17 cellular contexts compared by ENCODE assay signal in genomic region chr3:195839260-195840010, GRCh38. TPM values are rescaled to one million over a fixed set of nuclear protein-coding genes. Genes with fewer than 3 reads are reported as not detected.
A peak's percentile ranks its signal among the peaks of the same experiment; 100 is the strongest.
DNase-seq lines count a peak whose midpoint lies in the region; ATAC-seq, FAIRE-seq and TF ChIP-seq lines count a peak whose summit lies in the region.
"Had no signal": no experiment of that assay in that cellular context is flagged by ENCODE, and none has a peak within 500 bp of the region (broad histone marks: within the 10 kb centered on the region; RNA-seq: fewer than 3 reads in every experiment).

No MANE protein-coding gene starts in this region.

- in situ Hi-C loops in K562 (cut with MboI): no loop called here

- no peak for TF ChIP-seq POLR2A in K562 (conservative IDR thresholded peaks at IDR 0.05)

- H3K4me3 ChIP-seq in GM23338 (no peak overlapping the region), K562 (no peak overlapping the region), parathyroid adenoma (ENCODE audit: low read depth, low read length) (no peak overlapping the region)

- H4K20me1 ChIP-seq in GM23338 (replicated peaks; ENCODE audit: insufficient read depth): no peaks in the 10 kb centered on the region
- no peaks in the 10 kb centered on the region for H4K20me1 ChIP-seq in K562 (replicated peaks; ENCODE audit: control insufficient read depth, insufficient read depth, low read length)

- H3K79me2 ChIP-seq in GM23338 (replicated peaks; ENCODE audit: insufficient read depth) (no peaks in the 10 kb centered on the region), K562 (ENCODE audit: control insufficient read depth, insufficient read depth, low read length) (no peaks in the 10 kb centered on the region), parathyroid adenoma (no peaks in the 10 kb centered on the region)

- H3K27me3 Mint-ChIP-seq in GM23338 (ENCODE audit: insufficient read depth, low read depth, poor library complexity): peaks cover 11% of the 10 kb centered on the region
- H3K27me3 Mint-ChIP-seq in CD4-positive, alpha-beta T cell: no peaks in the 10 kb centered on the region
- peaks cover 7 to 43% of the 10 kb centered on the region in 2 donors for H3K27me3 Mint-ChIP-seq in effector memory CD8-positive, alpha-beta T cell

- BruUV-seq in K562 (replicated peaks; lab: Mats Ljungman, UMichigan): no TSS peak

- no peaks in the 10 kb centered on the region for H3K9me2 ChIP-seq in GM23338 (ENCODE audit: insufficient read depth)

- TF ChIP-seq EP300 in K562 (IDR thresholded peaks at IDR 0.05; ENCODE audit: low read length): no peak

- intact Hi-C loops in K562 (cut with micrococcal nuclease): no loop called here
- intact Hi-C loops in CD4-positive, alpha-beta T cell (cut with DNase I, micrococcal nuclease): no loop called here

- POLR2A ChIA-PET in K562 (lab: Yijun Ruan, JAX): interaction anchor here (0.6 to 0.9 kb wide), 4 partner anchors 10 to 50 kb away, joined by 3 to 4 read pairs (median 4); no protein-coding TSS in a partner anchor
- POLR2A ChIA-PET in CD4-positive, alpha-beta T cell (lab: Charles Lee): no interaction called here

- peaks cover 10% of the 10 kb centered on the region for H3K4me1 Mint-ChIP-seq in GM23338
- no peaks in the 10 kb centered on the region for H3K4me1 Mint-ChIP-seq in CD4-positive, alpha-beta T cell (ENCODE audit: low read depth)
- no peaks in the 10 kb centered on the region for H3K4me1 Mint-ChIP-seq in effector memory CD8-positive, alpha-beta T cell (ENCODE audit: low read depth in 2 of 2)
- H3K4me1 Mint-ChIP-seq: mesothelial cell of epicardium had no signal

- H3K9me3 ChIP-seq in K562 (replicated peaks; ENCODE audit: control insufficient read depth, insufficient read depth, low read depth, low read length) (no peaks in the 10 kb centered on the region), parathyroid adenoma (ENCODE audit: control insufficient read depth, low read length) (no peaks in the 10 kb centered on the region)
- H3K9me3 ChIP-seq in CD4-positive, alpha-beta T cell (ENCODE audit: control insufficient read depth, low read length): no peaks in the 10 kb centered on the region

- H3K4me2 ChIP-seq in GM23338 (no peak overlapping the region), K562 (ENCODE audit: insufficient read depth, low read length) (peak overlapping the region; percentile 52), parathyroid adenoma (ENCODE audit: low read length) (no peak overlapping the region)

- CTCF ChIA-PET in K562 (lab: Yijun Ruan, JAX; ENCODE audit: low intra/inter-chr PET ratio): no interaction called here
- CTCF ChIA-PET in CD4-positive, alpha-beta T cell (lab: Charles Lee): interaction anchor here (3.8 kb wide), 1 partner anchor 11 kb away, joined by 20 read pairs; no protein-coding TSS in a partner anchor

- H3K4me1 ChIP-seq in GM23338 (ENCODE audit: insufficient read depth): peaks cover 7% of the 10 kb centered on the region; the same call in 1 of the 2 replicates
- peaks cover 5 to 16% of the 10 kb centered on the region in 2 experiments; a peak in 3 of 5 replicates for H3K4me1 ChIP-seq in K562 (replicated peaks in 1 of 2; ENCODE audit: control insufficient read depth in 2 of 2, insufficient read depth in 2 of 2, low read length in 2 of 2)
- H3K4me1 ChIP-seq in parathyroid adenoma: no peaks in the 10 kb centered on the region

- H3F3A ChIP-seq in GM23338 (replicated peaks; ENCODE audit: low read depth): 0 out of 2 replicates have a peak, but pooled peaks cover 3% of the 10 kb centered on the region

- H3K9me1 ChIP-seq in K562 (ENCODE audit: control insufficient read depth, insufficient read depth, low read length): no peaks in the 10 kb centered on the region

- H3K27ac Mint-ChIP-seq in GM23338: no peak overlapping the region
- no peak overlapping the region for H3K27ac Mint-ChIP-seq in CD4-positive, alpha-beta T cell
- peak overlapping the region in 1 of 2 donors; percentile 44 for H3K27ac Mint-ChIP-seq in effector memory CD8-positive, alpha-beta T cell
- H3K27ac Mint-ChIP-seq: mesothelial cell of epicardium; T-helper 1 cell treated with Interleukin-12 subunit alpha and Interleukin-12 subunit beta and Interleukin-4 antibody, amounts not matched to agents 30 μg/mL and 1 μg/mL, for 36 hours had no signal

- H2AFZ ChIP-seq in GM23338: peak overlapping the region; percentile 88
- H2AFZ ChIP-seq in K562 (ENCODE audit: low read depth, low read length): peak overlapping the region; percentile 88
- peak overlapping the region; percentile 34 for H2AFZ ChIP-seq in parathyroid adenoma

- H3K9ac ChIP-seq in K562 (ENCODE audit: insufficient read depth in 1 of 2, low read depth in 2 of 2, low read length in 2 of 2): peak overlapping the region; percentile 10 to 87; a peak in 3 of 4 replicates
- H3K9ac ChIP-seq in parathyroid adenoma: no peak overlapping the region

- ATAC-seq in GM23338 (peak; percentile 74), K562 (peak; percentile 76)
- no peak for ATAC-seq in CD4-positive, alpha-beta T cell (ENCODE audit: poor library complexity)
- ATAC-seq in effector memory CD8-positive, alpha-beta T cell (replicated peaks): no peak

- H3K27ac ChIP-seq in GM23338 (ENCODE audit: low read depth) (no peak overlapping the region), K562 (ENCODE audit: extremely low read depth, low read depth, low read length) (no peak overlapping the region), parathyroid adenoma (no peak overlapping the region)
- H3K27ac ChIP-seq in CD4-positive, alpha-beta T cell (ENCODE audit: low read depth, low read length): no peak overlapping the region

- TF ChIP-seq CTCF in GM23338 (conservative IDR thresholded peaks at IDR 0.05; ENCODE audit: low read depth in 2 of 2): no peak
- no peak for TF ChIP-seq CTCF in K562 (IDR thresholded peaks at IDR 0.05 in 2 of 3, conservative IDR thresholded peaks at IDR 0.05 in 1 of 3; ENCODE audit: insufficient read depth in 2 of 3, low read depth in 1 of 3, low read length in 3 of 3)
- TF ChIP-seq CTCF in parathyroid adenoma (IDR thresholded peaks at IDR 0.05): no peak
- no peak for TF ChIP-seq CTCF in CD4-positive, alpha-beta T cell (IDR thresholded peaks at IDR 0.05)

- peaks cover 5% of the 10 kb centered on the region; the same call in 2 of the 3 replicates for H3K9me3 Mint-ChIP-seq in GM23338
- no peaks in the 10 kb centered on the region for H3K9me3 Mint-ChIP-seq in CD4-positive, alpha-beta T cell
- no peaks in the 10 kb centered on the region for H3K9me3 Mint-ChIP-seq in effector memory CD8-positive, alpha-beta T cell
- H3K9me3 Mint-ChIP-seq: mesothelial cell of epicardium; T-helper 1 cell treated with Interleukin-12 subunit alpha and Interleukin-12 subunit beta and Interleukin-4 antibody, amounts not matched to agents 30 μg/mL and 1 μg/mL, for 36 hours had no signal

- no peak for DNase-seq in GM23338 (ENCODE audit: low spot score)
- DNase-seq in NCI-H1417 treated with DMSO at 0.1 percent for 48 hours (lab: John Stamatoyannopoulos, UW): peak; percentile 13
- no peak for DNase-seq in K562 (ENCODE audit: extremely low read depth in 1 of 4, low spot score in 3 of 4)
- DNase-seq in NCI-H2196 treated with DMSO at 0.1 percent for 48 hours (lab: John Stamatoyannopoulos, UW; ENCODE audit: unreplicated experiment): no peak
- DNase-seq in CD4-positive, alpha-beta T cell: no peak
- no peak for DNase-seq in effector memory CD8-positive, alpha-beta T cell
- DNase-seq: activated CD4-positive, CD25-positive, alpha-beta regulatory T cell; AML-193; hippocampal formation; kidney glomerular epithelial cell; NCI-H2081 treated with DMSO at 0.1 percent for 48 hours; NK-92 treated with Interleukin-12 subunit alpha and Interleukin-12 subunit beta, amount 100 ng/mL, for 24 hours; stimulated activated CD4-positive, alpha-beta T cell treated with anti-CD3 and anti-CD28 coated beads, Interleukin-2, amount 100 ng/mL, for 48 hours had no signal

- WGBS in K562 (ENCODE audit: insufficient coverage, low coverage, missing lambda C conversion rate): 32% methylated on average over 19 of the region's 19 CpGs

- H3K27me3 ChIP-seq in GM23338 (ENCODE audit: insufficient read depth) (no peaks in the 10 kb centered on the region), K562 (ENCODE audit: control insufficient read depth in 2 of 2, insufficient read depth in 2 of 2, low read length in 2 of 2) (peaks cover 0 to 19% of the 10 kb centered on the region in 2 experiments; a peak in 3 of 5 replicates), parathyroid adenoma (ENCODE audit: control insufficient read depth, insufficient read depth, low read length) (no peaks in the 10 kb centered on the region)
- no peaks in the 10 kb centered on the region for H3K27me3 ChIP-seq in CD4-positive, alpha-beta T cell (ENCODE audit: control insufficient read depth, insufficient read depth, low read length)

- TF ChIP-seq RAD21 in K562 (CRISPR knock-in tag; conservative IDR thresholded peaks at IDR 0.05 in 1 of 2, IDR thresholded peaks at IDR 0.05 in 1 of 2): no peak

- H3K4me3 Mint-ChIP-seq in GM23338: no peak overlapping the region
- H3K4me3 Mint-ChIP-seq in CD4-positive, alpha-beta T cell: no peak overlapping the region
- no peak overlapping the region for H3K4me3 Mint-ChIP-seq in effector memory CD8-positive, alpha-beta T cell
- H3K4me3 Mint-ChIP-seq: mesothelial cell of epicardium; T-helper 1 cell treated with Interleukin-12 subunit alpha and Interleukin-12 subunit beta and Interleukin-4 antibody, amounts not matched to agents 30 μg/mL and 1 μg/mL, for 36 hours had no signal

- no peak for FAIRE-seq in K562 (lab: Jason Lieb, UNC)
- FAIRE-seq: D721Med had no signal

- no peaks in the 10 kb centered on the region; the same call in 2 of the 3 replicates for H3K36me3 Mint-ChIP-seq in GM23338 (ENCODE audit: low read depth)
- no peaks in the 10 kb centered on the region for H3K36me3 Mint-ChIP-seq in CD4-positive, alpha-beta T cell (ENCODE audit: low read depth)
- H3K36me3 Mint-ChIP-seq in effector memory CD8-positive, alpha-beta T cell (ENCODE audit: insufficient read depth): no peaks in the 10 kb centered on the region
- H3K36me3 Mint-ChIP-seq: mesothelial cell of epicardium had no signal

- H3K36me3 ChIP-seq in GM23338 (ENCODE audit: insufficient read depth) (no peaks in the 10 kb centered on the region), K562 (ENCODE audit: control insufficient read depth, insufficient read depth, low read length) (no peaks in the 10 kb centered on the region), parathyroid adenoma (ENCODE audit: control insufficient read depth, insufficient read depth, low read length) (no peaks in the 10 kb centered on the region)

RNA-seq across cellular contexts. Expression of gene MUC4, which starts 27.7 kb away (rescaled TPM):
- total RNA-seq in GM23338 (2014; rRNA removed; shearing (Covaris generic)): 1.3 and 1.6 TPM in 2 replicates
- polyA plus RNA-seq in GM23338 (2016; fragmentation: Nextera tagmentation; extraction: Ambion mirVana): 0.80 and 1.3 TPM in 2 replicates
- total RNA-seq in K562 (2011; cell fraction: chromatin; rRNA removed; ENCODE audit: low replicate concordance): 7.6 and 11.7 TPM in 2 replicates
- 3.4 and 4.2 TPM in 2 replicates for total RNA-seq in K562 (2011; cell fraction: nucleolus; rRNA removed)
- total RNA-seq in K562 (2011; cell fraction: nucleoplasm; rRNA removed): 6.2 and 17.9 TPM in 2 replicates
- total RNA-seq in K562 (2014; rRNA removed): 0.12 TPM in 1 of 2 replicates, not detected in the other
- under 0.01 and 0.03 TPM in 2 replicates for total RNA-seq in K562 (2014; rRNA removed; fragmentation: Illumina TruSeq; extraction: Trizol)
- under 0.01 TPM in 1 of 2 replicates, not detected in the other for total RNA-seq in K562 (2015; rRNA removed; fragmentation: Illumina TruSeq; extraction: Trizol)
- total RNA-seq in K562 (2021): 0.11 and 0.31 TPM in 2 replicates
- 0.11 and 0.21 TPM in 2 replicates for polyA plus RNA-seq in K562 (2011; rRNA removed)
- polyA plus RNA-seq in K562 (2011; cell fraction: cytosol; rRNA removed): 0.16 and 0.61 TPM in 2 replicates
- 1.00 and 2.9 TPM in 2 replicates for polyA plus RNA-seq in K562 (2011; cell fraction: nucleus; rRNA removed)
- 0.22 and 2.0 TPM in 2 replicates for polyA plus RNA-seq in K562 (2012)
- 0.10 and 0.11 TPM in 2 replicates for polyA plus RNA-seq in K562 (2014; fragmentation: Illumina TruSeq; extraction: Trizol)
- polyA plus RNA-seq in K562 (2014; fragmentation: Nextera tagmentation; extraction: Ambion mirVana): not detected
- polyA plus RNA-seq in K562 (2014; rRNA removed): 0.07 TPM in 2 replicates
- 0.33 and 1.0 TPM in 2 replicates for polyA minus RNA-seq in K562 (2011; rRNA and poly(A)+ RNA removed)
- 0.18 and 1.4 TPM in 2 replicates for polyA minus RNA-seq in K562 (2011; cell fraction: cytosol; rRNA and poly(A)+ RNA removed)
- 0.44 and 1.8 TPM in 2 replicates for polyA minus RNA-seq in K562 (2011; cell fraction: nucleus; rRNA and poly(A)+ RNA removed)
- total RNA-seq in CD4-positive, alpha-beta T cell: not detected

Comparison
In these comparisons a context has a peak if more than half of its experiments do, and no peak if none do; other contexts are left out.
1. ATAC-seq: peak in GM23338 (single experiment) and K562 (single experiment); none in CD4-positive, alpha-beta T cell (single experiment) and effector memory CD8-positive, alpha-beta T cell (single experiment).
2. H2AFZ ChIP-seq: peak in every context shown above with its lines; median percentile 88 in GM23338; 88 in K562; 34 in parathyroid adenoma.